In the genomic region with DNA sequence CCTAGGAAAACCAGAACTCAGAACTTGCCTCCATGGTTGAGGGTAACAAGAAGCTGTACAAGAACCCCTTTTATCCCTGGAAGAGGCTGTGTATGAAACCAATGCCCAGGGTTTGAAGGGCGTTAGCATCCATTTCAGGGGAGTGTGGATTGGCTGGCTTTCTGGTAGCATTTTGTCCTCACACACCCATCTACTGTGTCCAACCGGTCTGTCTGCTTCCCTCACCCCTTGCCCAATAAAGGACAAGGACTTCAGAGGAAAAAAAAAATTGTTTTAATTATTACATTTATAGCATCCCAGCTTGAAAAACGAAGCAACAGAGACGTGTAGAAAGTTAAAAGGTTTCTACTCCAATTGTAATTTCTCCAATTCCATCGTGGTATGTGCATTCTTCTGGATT, we compare ENCODE assay signal across 4 cellular contexts. TPM values are rescaled to one million over a fixed set of nuclear protein-coding genes. Genes with fewer than 3 reads are reported as not detected.
"Had no signal": no experiment of that assay in that cellular context is flagged by ENCODE, and none has a peak within 500 bp of the region (broad histone marks: within the 10 kb centered on the region; RNA-seq: fewer than 3 reads in every experiment).

No MANE protein-coding gene starts in this region.

- ATAC-seq: GM12878 had no signal

- H3K4me3 ChIP-seq: GM12878 had no signal

- DNase-seq: GDM1, GF-D8 had no signal

RNA-seq across cellular contexts. Expression of gene CYP4F8, which starts 2.7 kb away (rescaled TPM):
- total RNA-seq: G401, GM12878 had no signal
- polyA plus RNA-seq: GM12878 had no signal

RNA-seq across cellular contexts. Expression of gene CYP4F3, which starts 28.4 kb away (rescaled TPM):
- total RNA-seq: G401 had no signal
